9 cellular contexts compared by ENCODE assay signal in genomic region chr10:101843032-101843991, GRCh38. TPM values are rescaled to one million over a fixed set of nuclear protein-coding genes. Genes with fewer than 3 reads are reported as not detected.
DNase-seq lines count a peak whose midpoint lies in the region; ATAC-seq and TF ChIP-seq lines count a peak whose summit lies in the region.
"Had no signal": no experiment of that assay in that cellular context is flagged by ENCODE, and none has a peak within 500 bp of the region (broad histone marks: within the 10 kb centered on the region; RNA-seq: fewer than 3 reads in every experiment).

TSS of gene KCNIP2 (minus strand) at chr10:101843800. CDS start at chr10:101843568, 232 bp downstream.

- H3K9me3 Mint-ChIP-seq in immature natural killer cell = no peaks in the 10 kb centered on the region

- no peaks in the 10 kb centered on the region for H3K36me3 ChIP-seq in brain microvascular endothelial cell (replicated peaks)

- in situ Hi-C loops in brain microvascular endothelial cell (cut with HindIII; ENCODE audit: low pct_ligation_motif_present, low sequenced_read_pairs) = no loop called here

- ATAC-seq in HG03439 (IDR thresholded peaks at IDR 0.05; ENCODE audit: unreplicated experiment) = peak; percentile 39
- ATAC-seq in T-helper 17 cell = peak; percentile 70

- H3K4me3 Mint-ChIP-seq in T-helper 17 cell (peak within 1 kb of the TSS; percentile 88), immature natural killer cell (peak within 1 kb of the TSS; percentile 62 to 79 (median 77))

- H3K27me3 Mint-ChIP-seq in T-helper 17 cell (no peaks in the 10 kb centered on the region), immature natural killer cell (ENCODE audit: low read depth in 3 of 3) (peaks cover 7 to 19% (median 19%) of the 10 kb centered on the region in 3 donors)

- peak; percentile 23 to 37 for DNase-seq in AML-193 (lab: John Stamatoyannopoulos, UW)
- DNase-seq in T-helper 17 cell = peak; percentile 47 to 69 (median 57)
- DNase-seq in brain microvascular endothelial cell = no peak
- peak; percentile 34 to 40 (median 39) for DNase-seq in immature natural killer cell
- peak; percentile 58 to 64 for DNase-seq in stimulated activated CD8-positive, alpha-beta memory T cell treated with anti-CD3 and anti-CD28 coated beads, Interleukin-7, amount 100 ng/mL, for 4 hours (ENCODE audit: low read depth in 2 of 2)
- no peak for DNase-seq in AG08396 (ENCODE audit: low spot score)
- DNase-seq in dedifferentiated amniotic fluid mesenchymal stem cell (ENCODE audit: extremely low spot score) = no peak

- H3K4me1 Mint-ChIP-seq in T-helper 17 cell (peaks cover 39% of the 10 kb centered on the region), immature natural killer cell (peaks cover 42 to 56% of the 10 kb centered on the region in 2 donors)

- no peaks in the 10 kb centered on the region for H3K27me3 ChIP-seq in brain microvascular endothelial cell (replicated peaks)

- no peaks in the 10 kb centered on the region for H3K36me3 Mint-ChIP-seq in T-helper 17 cell (ENCODE audit: low read depth)
- peaks cover 12 to 31% (median 13%) of the 10 kb centered on the region in 3 donors for H3K36me3 Mint-ChIP-seq in immature natural killer cell

- peak within 1 kb of the TSS; percentile 24 for H3K4me3 ChIP-seq in brain microvascular endothelial cell (ENCODE audit: low read depth, low read length)
- H3K4me3 ChIP-seq: lung had no signal

- no peaks in the 10 kb centered on the region for H3K9me3 ChIP-seq in T-helper 17 cell (ENCODE audit: control insufficient read depth, low read length, poor library complexity, severe bottlenecking)

- H3K27ac ChIP-seq in brain microvascular endothelial cell = no peak within 1 kb of the TSS

- H3K27ac Mint-ChIP-seq in T-helper 17 cell (peak within 1 kb of the TSS; percentile 77), immature natural killer cell (peak within 1 kb of the TSS in 2 of 6 donors; percentile 46 to 50)

- peak; percentile 66 for TF ChIP-seq CTCF in brain microvascular endothelial cell (IDR thresholded peaks at IDR 0.05; ENCODE audit: low read depth, low read length, missing control alignments)

RNA-seq across cellular contexts. Expression of gene KCNIP2, which starts in this region (rescaled TPM):
- 1 to 10 TPM; 2.9 to 4.1 TPM for total RNA-seq in T-helper 17 cell
- polyA plus RNA-seq in immature natural killer cell = not detected

Comparison
In these comparisons a context has a peak if more than half of its experiments do, and no peak if none do; other contexts are left out.
1. Peak in DNase-seq in immature natural killer cell; RNA of the gene not detected or under 1 TPM.
2. DNase-seq: peak in AML-193 (2 of 2), T-helper 17 cell (3 of 3) and stimulated activated CD8-positive, alpha-beta memory T cell treated with anti-CD3 and anti-CD28 coated beads, Interleukin-7, amount 100 ng/mL, for 4 hours (2 of 2); none in brain microvascular endothelial cell (single experiment), AG08396 (single experiment) and dedifferentiated amniotic fluid mesenchymal stem cell (single experiment).